Comparison of ENCODE assay signal across 20 cellular contexts in genomic region chr2:173193925-173194324, GRCh38.
A peak's percentile ranks its signal among the peaks of the same experiment; 100 is the strongest.
DNase-seq lines count a peak whose midpoint lies in the region; ATAC-seq, FAIRE-seq and TF ChIP-seq lines count a peak whose summit lies in the region.
"Had no signal": no experiment of that assay in that cellular context is flagged by ENCODE, and none has a peak within 500 bp of the region (broad histone marks: within the 10 kb centered on the region; RNA-seq: fewer than 3 reads in every experiment).

No MANE protein-coding gene starts in this region.

- H3K9ac ChIP-seq in neural progenitor cell: no peak overlapping the region

- no peak for ATAC-seq in HG02642 (IDR thresholded peaks at IDR 0.05; ENCODE audit: poor library complexity, unreplicated experiment)
- ATAC-seq in activated T-helper 17 cell treated with anti-CD3 and anti-CD28 coated beads, Interleukin-2, amount 50 U/mL, for 72 hours (replicated peaks): no peak
- ATAC-seq: pancreas had no signal

- no peaks in the 10 kb centered on the region for H3K79me2 ChIP-seq in neural progenitor cell (ENCODE audit: low read depth)

- H3K9me3 ChIP-seq in neural progenitor cell (ENCODE audit: low read depth): no peaks in the 10 kb centered on the region
- H3K9me3 ChIP-seq: Caco-2, pancreas had no signal

- H3F3A ChIP-seq in neural progenitor cell (ENCODE audit: low read depth): peaks cover 22% of the 10 kb centered on the region

- H3K36me3 Mint-ChIP-seq in neural progenitor cell: peaks cover 12% of the 10 kb centered on the region
- peaks cover 8% of the 10 kb centered on the region for H3K36me3 Mint-ChIP-seq in activated T-helper 17 cell treated with anti-CD3 and anti-CD28 coated beads, Interleukin-2, amount 50 U/mL, for 72 hours (ENCODE audit: low read depth)

- H2AFZ ChIP-seq in neural progenitor cell (replicated peaks): no peak overlapping the region

- H3K4me1 Mint-ChIP-seq in neural progenitor cell: peaks cover 18% of the 10 kb centered on the region
- no peaks in the 10 kb centered on the region for H3K4me1 Mint-ChIP-seq in activated T-helper 17 cell treated with anti-CD3 and anti-CD28 coated beads, Interleukin-2, amount 50 U/mL, for 72 hours

- peak; percentile 13 for FAIRE-seq in GM12891 (lab: Jason Lieb, UNC)
- no peak for FAIRE-seq in RCC 7860 (lab: Jason Lieb, UNC)
- FAIRE-seq in endometrium (lab: Jason Lieb, UNC): peak; percentile 15
- FAIRE-seq: pancreas had no signal

- peak overlapping the region; percentile 10 for H3K4me2 ChIP-seq in neural progenitor cell

- peaks cover 14% of the 10 kb centered on the region for H4K20me1 ChIP-seq in neural progenitor cell (ENCODE audit: low read depth)

- TF ChIP-seq POLR2A in GM12891 (IDR thresholded peaks at IDR 0.05; ENCODE audit: low read depth, low read length): no peak

- no peak overlapping the region for H3K4me3 ChIP-seq in neural progenitor cell
- H3K4me3 ChIP-seq: pancreas had no signal

- H3K27me3 Mint-ChIP-seq in neural progenitor cell (ENCODE audit: insufficient read depth, low read depth): no peaks in the 10 kb centered on the region
- no peaks in the 10 kb centered on the region for H3K27me3 Mint-ChIP-seq in activated T-helper 17 cell treated with anti-CD3 and anti-CD28 coated beads, Interleukin-2, amount 50 U/mL, for 72 hours

- DNase-seq in GM12891 (ENCODE audit: insufficient read length, low spot score): no peak
- peak; percentile 24 for DNase-seq in RCC 7860 (ENCODE audit: low spot score)
- peak; percentile 13 for DNase-seq in neural progenitor cell (ENCODE audit: low spot score)
- DNase-seq in NCI-H524 treated with DMSO at 0.1 percent for 48 hours (lab: John Stamatoyannopoulos, UW): no peak
- no peak for DNase-seq in NCI-H446 treated with DMSO at 0.1 percent for 48 hours (lab: John Stamatoyannopoulos, UW)
- DNase-seq: activated CD4-positive, alpha-beta T cell treated with anti-CD3 and anti-CD28 coated beads for 4 hours; activated CD8-positive, alpha-beta memory T cell treated with anti-CD3 and anti-CD28 coated beads, Interleukin-2, amount 50 U/mL, for 48 hours; activated naive CD4-positive, alpha-beta T cell treated with anti-CD3 and anti-CD28 coated beads for 36 hours; Caco-2; central memory CD4-positive, alpha-beta T cell; GDM1; glutamatergic neuron; KBM-7; NCI-H1436 treated with DMSO at 0.1 percent for 48 hours; pancreas; SHP77 treated with DMSO at 0.1 percent for 48 hours; stimulated activated CD4-positive, alpha-beta T cell treated with anti-CD3 and anti-CD28 coated beads, Interleukin-12 subunit alpha, Interleukin-12 subunit beta, amount 100 ng/mL, for 4 hours had no signal

- H3K27me3 ChIP-seq in neural progenitor cell: no peaks in the 10 kb centered on the region
- H3K27me3 ChIP-seq: pancreas had no signal

- H3K27ac ChIP-seq in neural progenitor cell: no peak overlapping the region
- H3K27ac ChIP-seq: pancreas had no signal

- H3K9me3 Mint-ChIP-seq in neural progenitor cell: no peaks in the 10 kb centered on the region
- H3K9me3 Mint-ChIP-seq in activated T-helper 17 cell treated with anti-CD3 and anti-CD28 coated beads, Interleukin-2, amount 50 U/mL, for 72 hours: no peaks in the 10 kb centered on the region
- H3K9me3 Mint-ChIP-seq: activated naive CD4-positive, alpha-beta T cell treated with anti-CD3 and anti-CD28 coated beads for 36 hours had no signal

- no peak for TF ChIP-seq CTCF in neural progenitor cell (IDR thresholded peaks at IDR 0.05)

- no peak overlapping the region for H3K4me3 Mint-ChIP-seq in neural progenitor cell
- no peak overlapping the region for H3K4me3 Mint-ChIP-seq in activated T-helper 17 cell treated with anti-CD3 and anti-CD28 coated beads, Interleukin-2, amount 50 U/mL, for 72 hours
- H3K4me3 Mint-ChIP-seq: activated naive CD4-positive, alpha-beta T cell treated with anti-CD3 and anti-CD28 coated beads for 36 hours had no signal

- peaks cover 48% of the 10 kb centered on the region for H3K4me1 ChIP-seq in neural progenitor cell
- H3K4me1 ChIP-seq: Caco-2, pancreas had no signal

- no peaks in the 10 kb centered on the region for H3K36me3 ChIP-seq in neural progenitor cell

- no peak overlapping the region for H3K27ac Mint-ChIP-seq in neural progenitor cell
- no peak overlapping the region for H3K27ac Mint-ChIP-seq in activated T-helper 17 cell treated with anti-CD3 and anti-CD28 coated beads, Interleukin-2, amount 50 U/mL, for 72 hours
- H3K27ac Mint-ChIP-seq: activated naive CD4-positive, alpha-beta T cell treated with anti-CD3 and anti-CD28 coated beads for 36 hours had no signal

TF ChIP-seq in GM12891, 5 proteins besides CTCF, POLR2A, EP300 and RAD21:
- no peak for TF ChIP-seq SPI1 (IDR thresholded peaks at IDR 0.05; ENCODE audit: low read depth, low read length)
- no peak for TF ChIP-seq PAX5 (IDR thresholded peaks at IDR 0.05; ENCODE audit: insufficient read depth, low read length, severe bottlenecking)
- no peak for TF ChIP-seq TAF1 (IDR thresholded peaks at IDR 0.05; ENCODE audit: low read depth, low read length)
- no peak for TF ChIP-seq POU2F2 (IDR thresholded peaks at IDR 0.05; ENCODE audit: low read depth, low read length)
- TF ChIP-seq POLR2AphosphoS5 (IDR thresholded peaks at IDR 0.05; ENCODE audit: low read depth, low read length): no peak

Comparison
In these comparisons a context has a peak if more than half of its experiments do, and no peak if none do; other contexts are left out.
1. DNase-seq: peak in RCC 7860 (single experiment) and neural progenitor cell (single experiment); none in GM12891 (single experiment), NCI-H524 treated with DMSO at 0.1 percent for 48 hours (single experiment) and NCI-H446 treated with DMSO at 0.1 percent for 48 hours (single experiment).